ENCODE assay signal across 1 cellular context in genomic region chr12:48883305-48884171, GRCh38.
TF ChIP-seq lines count a peak whose summit lies in the region.

No MANE protein-coding gene starts in this region.

TF ChIP-seq in HepG2, 621 proteins besides CTCF, POLR2A, EP300 and RAD21 (continued from another document and continues in another):
- TF ChIP-seq KIAA2018 (CRISPR knock-in tag; IDR thresholded peaks at IDR 0.05; ENCODE audit: borderline replicate concordance) (no peak), FOSL2 (CRISPR knock-in tag; IDR thresholded peaks at IDR 0.05) (peak; percentile 55), SETDB1 (CRISPR knock-in tag; IDR thresholded peaks at IDR 0.05; ENCODE audit: borderline replicate concordance) (no peak), ZNF564 (CRISPR knock-in tag; IDR thresholded peaks at IDR 0.05) (no peak), SIX1 (CRISPR knock-in tag; IDR thresholded peaks at IDR 0.05; ENCODE audit: borderline replicate concordance) (no peak), E2F2 (CRISPR knock-in tag; IDR thresholded peaks at IDR 0.05; ENCODE audit: borderline replicate concordance) (no peak), CENPBD1 (CRISPR knock-in tag; IDR thresholded peaks at IDR 0.05; ENCODE audit: borderline replicate concordance, low read depth) (no peak), ZNF781 (CRISPR knock-in tag; IDR thresholded peaks at IDR 0.05; ENCODE audit: borderline replicate concordance, not compliant biosample characterization) (no peak), ZBTB40 (IDR thresholded peaks at IDR 0.05) (no peak), ZBTB40 (CRISPR knock-in tag; IDR thresholded peaks at IDR 0.05) (peak; percentile 63; the same call in 1 of the 2 replicates), ZSCAN22 (CRISPR knock-in tag; IDR thresholded peaks at IDR 0.05) (no peak), NBN (conservative IDR thresholded peaks at IDR 0.05) (no peak), ZMYM3 (CRISPR knock-in tag; IDR thresholded peaks at IDR 0.05) (0 out of 2 replicates have a peak, but pooled peaks have one; percentile 18), TBX3 (IDR thresholded peaks at IDR 0.05; ENCODE audit: borderline replicate concordance) (no peak), SMAD1 (CRISPR knock-in tag; IDR thresholded peaks at IDR 0.05; ENCODE audit: borderline replicate concordance, low read depth) (no peak), ZNF570 (CRISPR knock-in tag; IDR thresholded peaks at IDR 0.05; ENCODE audit: borderline replicate concordance) (no peak), REST (IDR thresholded peaks at IDR 0.05; ENCODE audit: borderline replicate concordance in 1 of 2, low read depth in 1 of 2, low read length in 2 of 2) (no peak), ZNF317 (CRISPR knock-in tag; IDR thresholded peaks at IDR 0.05) (no peak), SRSF1 (optimal IDR thresholded peaks at IDR 0.05; ENCODE audit: low read depth, low read length) (no peak), ZNF569 (CRISPR knock-in tag; IDR thresholded peaks at IDR 0.05; ENCODE audit: borderline replicate concordance) (no peak), YEATS2 (CRISPR knock-in tag; IDR thresholded peaks at IDR 0.05; ENCODE audit: borderline replicate concordance) (no peak), NFIB (CRISPR knock-in tag; IDR thresholded peaks at IDR 0.05; ENCODE audit: borderline replicate concordance) (no peak), TRIM24 (CRISPR knock-in tag; IDR thresholded peaks at IDR 0.05) (no peak), GPN1 (CRISPR knock-in tag; IDR thresholded peaks at IDR 0.05; ENCODE audit: borderline replicate concordance) (no peak), ZNF598 (CRISPR knock-in tag; IDR thresholded peaks at IDR 0.05; ENCODE audit: borderline replicate concordance) (no peak), MEIS1 (CRISPR knock-in tag; IDR thresholded peaks at IDR 0.05; ENCODE audit: borderline replicate concordance) (no peak), ZNF512B (CRISPR knock-in tag; IDR thresholded peaks at IDR 0.05; ENCODE audit: borderline replicate concordance) (no peak; the same call in 1 of the 2 replicates)
